Comparison of ENCODE assay signal across 16 cellular contexts in genomic region chr1:21833392-21833976, GRCh38. TPM values are rescaled to one million over a fixed set of nuclear protein-coding genes. Genes with fewer than 3 reads are reported as not detected.
DNase-seq lines count a peak whose midpoint lies in the region; FAIRE-seq and TF ChIP-seq lines count a peak whose summit lies in the region.
"Had no signal": no experiment of that assay in that cellular context is flagged by ENCODE, and none has a peak within 500 bp of the region (broad histone marks: within the 10 kb centered on the region; RNA-seq: fewer than 3 reads in every experiment).

No MANE protein-coding gene starts in this region.

- no peak overlapping the region for H3K4me3 Mint-ChIP-seq in HFFc6
- H3K4me3 Mint-ChIP-seq: B cell; CD4-positive, alpha-beta T cell had no signal

- H4K5ac ChIP-seq in H1 (ENCODE audit: insufficient read length, low read depth, low read length) = no peak overlapping the region

- DNase-seq in HFFc6 = no peak
- peak; percentile 80 for DNase-seq in RPMI8226
- DNase-seq in H1 (ENCODE audit: low read depth in 1 of 2, low spot score in 2 of 2) = no peak
- DNase-seq in trophoblast cell = no peak
- DNase-seq in NCI-H2029 treated with DMSO at 0.1 percent for 48 hours (lab: John Stamatoyannopoulos, UW) = no peak
- DNase-seq in hepatic stellate cell (ENCODE audit: low spot score) = no peak
- no peak for DNase-seq in activated gamma-delta T cell treated with Interleukin-2 at 50 U/mL for 16 hours
- DNase-seq: C1 segment of cervical spinal cord; Calu3; CD4-positive, alpha-beta T cell; DMS 273 treated with DMSO at 0.1 percent for 48 hours; H7 had no signal

- no peaks in the 10 kb centered on the region for H3K79me2 ChIP-seq in H1 (ENCODE audit: control insufficient read depth in 1 of 2, insufficient read depth in 2 of 2, low read length in 2 of 2)
- no peaks in the 10 kb centered on the region for H3K79me2 ChIP-seq in trophoblast cell (ENCODE audit: control insufficient read depth, insufficient read depth, low read length, poor library complexity)

- H3K27me3 ChIP-seq in H1 (replicated peaks in 1 of 4; ENCODE audit: control insufficient read depth in 3 of 4, extremely low read depth in 1 of 4, insufficient read depth in 3 of 4, low read length in 3 of 4) = no peaks in the 10 kb centered on the region
- H3K27me3 ChIP-seq in trophoblast cell (ENCODE audit: insufficient read depth, low read length) = no peaks in the 10 kb centered on the region

- H3K9ac ChIP-seq in H1 (replicated peaks in 1 of 4; ENCODE audit: extremely low read depth in 1 of 4, low read depth in 3 of 4, low read length in 3 of 4) (no peak overlapping the region), trophoblast cell (ENCODE audit: low read length) (no peak overlapping the region)

- 92% methylated on average over 11 of the region's 11 CpGs; no CpG with 5 or more reads in 1 of the 2 experiments for WGBS in H1 (ENCODE audit: extremely low coverage in 1 of 2, insufficient coverage in 1 of 2, insufficient read length in 1 of 2, insufficient replicate concordance in 2 of 2, low coverage in 1 of 2, low lambda C conversion rate in 2 of 2, missing lambda C conversion rate in 1 of 2), 2 experiments
- no CpG with 5 or more reads among the region's 11 CpGs for WGBS in trophoblast cell (ENCODE audit: extremely low coverage, insufficient coverage, insufficient read length)

- H2AFZ ChIP-seq in H1 (ENCODE audit: low read length) = no peak overlapping the region
- H2AFZ ChIP-seq in trophoblast cell (ENCODE audit: insufficient read depth, low read length, poor library complexity) = no peak overlapping the region

- H2BK20ac ChIP-seq in H1 (ENCODE audit: low read length) = no peak overlapping the region

- H4K20me1 ChIP-seq in H1 (replicated peaks in 1 of 2; ENCODE audit: control insufficient read depth in 1 of 2, insufficient read depth in 2 of 2, low read length in 2 of 2) = peaks cover 0 to 5% of the 10 kb centered on the region in 2 experiments

- no peak overlapping the region for H3K4ac ChIP-seq in H1 (replicated peaks; ENCODE audit: insufficient read length, low read depth, low read length)
- no peak overlapping the region for H3K4ac ChIP-seq in trophoblast cell (ENCODE audit: low read depth, low read length)

- H3K4me2 ChIP-seq in H1 (ENCODE audit: insufficient read depth in 1 of 2, low read depth in 2 of 2, low read length in 2 of 2) (no peak overlapping the region), trophoblast cell (ENCODE audit: low read length) (no peak overlapping the region)

- H3K4me1 Mint-ChIP-seq in HFFc6 (ENCODE audit: low read depth) = no peaks in the 10 kb centered on the region
- H3K4me1 Mint-ChIP-seq: B cell had no signal

- no peak for FAIRE-seq in H1 (lab: Jason Lieb, UNC)
- FAIRE-seq: A204.1 had no signal

- H3K4me3 ChIP-seq in H1 (ENCODE audit: extremely low read depth in 1 of 4, insufficient read depth in 2 of 4, low read depth in 3 of 4, low read length in 4 of 4) = no peak overlapping the region
- H3K4me3 ChIP-seq in trophoblast cell (ENCODE audit: low read depth, low read length) = peak overlapping the region; percentile 16

- H3K23me2 ChIP-seq in H1 (ENCODE audit: low read depth, low read length) = no peaks in the 10 kb centered on the region

- H3K4me1 ChIP-seq in H1 (replicated peaks in 1 of 4; ENCODE audit: control insufficient read depth in 3 of 4, insufficient read depth in 4 of 4, low read length in 3 of 4) (no peaks in the 10 kb centered on the region), trophoblast cell (ENCODE audit: control insufficient read depth in 1 of 2, insufficient read depth in 2 of 2, low read length in 2 of 2) (no peaks in the 10 kb centered on the region)

- H3K27ac ChIP-seq in H1 (ENCODE audit: low read depth, low read length) (0 out of 2 replicates have a peak overlapping the region, but pooled peaks have one; percentile 33), trophoblast cell (ENCODE audit: low read depth, low read length) (no peak overlapping the region)

- peak overlapping the region; percentile 6; the same call in 1 of the 2 replicates for H3K27ac Mint-ChIP-seq in HFFc6
- H3K27ac Mint-ChIP-seq: B cell; CD4-positive, alpha-beta T cell had no signal

- no peak overlapping the region for H2BK12ac ChIP-seq in H1 (ENCODE audit: low read depth, low read length)
- H2BK12ac ChIP-seq in trophoblast cell (ENCODE audit: low read length) = no peak overlapping the region

- H4K91ac ChIP-seq in H1 (replicated peaks; ENCODE audit: insufficient read length, low read length) (no peak overlapping the region), trophoblast cell (ENCODE audit: low read depth, low read length) (no peak overlapping the region)

- no peak overlapping the region for H3K56ac ChIP-seq in H1 (replicated peaks; ENCODE audit: insufficient read length, low read depth, low read length)

- H3K9me3 ChIP-seq in H1 (ENCODE audit: insufficient read depth in 2 of 2, low read depth in 1 of 2, low read length in 1 of 2) (peaks cover 7 to 8% of the 10 kb centered on the region in 2 experiments; a peak in 3 of 4 replicates), trophoblast cell (ENCODE audit: insufficient read depth, low read depth, low read length) (peaks cover 23% of the 10 kb centered on the region)

- H3K14ac ChIP-seq in H1 (ENCODE audit: insufficient read length) = no peak overlapping the region
- H3K14ac ChIP-seq in trophoblast cell (ENCODE audit: low read length) = no peak overlapping the region

- TF ChIP-seq RAD21 in H1 (IDR thresholded peaks at IDR 0.05 in 1 of 2, conservative IDR thresholded peaks at IDR 0.05 in 1 of 2; ENCODE audit: low read depth in 2 of 2, low read length in 2 of 2) = no peak

- H3K79me1 ChIP-seq in H1 (ENCODE audit: low read depth, low read length) (no peaks in the 10 kb centered on the region), trophoblast cell (ENCODE audit: low read length) (no peaks in the 10 kb centered on the region)

- H3K36me3 Mint-ChIP-seq in HFFc6 (ENCODE audit: low read depth) = peaks cover 36% of the 10 kb centered on the region

- H2BK5ac ChIP-seq in H1 (ENCODE audit: low read depth, low read length) = no peak overlapping the region
- no peak overlapping the region for H2BK5ac ChIP-seq in trophoblast cell (ENCODE audit: low read depth, low read length, poor library complexity)

- TF ChIP-seq CTCF in HFFc6 (IDR thresholded peaks at IDR 0.05) (no peak), H1 (IDR thresholded peaks at IDR 0.05; ENCODE audit: control extremely low read depth in 1 of 3, insufficient read depth in 1 of 3, low read depth in 1 of 3, low read length in 3 of 3) (no peak)

- H4K8ac ChIP-seq in H1 (ENCODE audit: extremely low read depth, insufficient read depth, low read length) = no peak overlapping the region
- no peak overlapping the region for H4K8ac ChIP-seq in trophoblast cell (ENCODE audit: low read depth, low read length)

- TF ChIP-seq POLR2A in H1 (IDR thresholded peaks at IDR 0.05; ENCODE audit: control extremely low read depth in 1 of 2, low read depth in 2 of 2, low read length in 2 of 2) = no peak

- H2BK120ac ChIP-seq in H1 (replicated peaks; ENCODE audit: low read depth, low read length) (no peak overlapping the region), trophoblast cell (ENCODE audit: insufficient read depth, low read length, poor library complexity) (no peak overlapping the region)

- POLR2A ChIA-PET in H1 (lab: Charles Lee; ENCODE audit: partially characterized antibody) = no interaction called here

- CTCF ChIA-PET in H1 (lab: Charles Lee; ENCODE audit: partially characterized antibody) = no interaction called here

- H3K27me3 Mint-ChIP-seq in HFFc6 (ENCODE audit: insufficient read depth) = peaks cover 15% of the 10 kb centered on the region
- H3K27me3 Mint-ChIP-seq: B cell; CD4-positive, alpha-beta T cell had no signal

- H3K23ac ChIP-seq in H1 (ENCODE audit: insufficient read length) = no peak overlapping the region
- no peak overlapping the region for H3K23ac ChIP-seq in trophoblast cell (ENCODE audit: low read length)

- H4K12ac ChIP-seq in trophoblast cell (ENCODE audit: low read depth, low read length) = no peak overlapping the region

- H3K36me3 ChIP-seq in H1 (ENCODE audit: control insufficient read depth in 2 of 4, insufficient read depth in 4 of 4, low read length in 3 of 4) (peaks cover 22 to 67% (median 60%) of the 10 kb centered on the region in 4 experiments), trophoblast cell (ENCODE audit: control insufficient read depth in 1 of 2, insufficient read depth in 2 of 2, low read length in 2 of 2) (peaks cover 92 to 93% of the 10 kb centered on the region in 2 experiments)

- H3K18ac ChIP-seq in H1 (ENCODE audit: extremely low read depth, low read length) (no peak overlapping the region), trophoblast cell (ENCODE audit: low read length) (no peak overlapping the region)

- no peak for TF ChIP-seq EP300 in H1 (IDR thresholded peaks at IDR 0.05; ENCODE audit: borderline replicate concordance in 1 of 2, low read depth in 2 of 2, low read length in 2 of 2)

- H3K9me3 Mint-ChIP-seq in HFFc6 = peaks cover 6% of the 10 kb centered on the region

- H2AK5ac ChIP-seq in H1 (ENCODE audit: low read depth, low read length) (no peak overlapping the region), trophoblast cell (ENCODE audit: low read length) (no peak overlapping the region)

- H2BK15ac ChIP-seq in H1 (ENCODE audit: low read length) = no peak overlapping the region

RNA-seq across cellular contexts. Expression of gene LDLRAD2, which starts 21.4 kb away (rescaled TPM):
- total RNA-seq in HFFc6 (2021; fragmentation: NEBNext Ultra II Directional; extraction: Animal tissue kit (Norgen Biotek cat#: 25700)) = under 1 TPM in 1 of 6 experiments, not detected in 5; 0.14 TPM
- 0.74 and 0.94 TPM in 2 replicates for total RNA-seq in H1 (2021; fragmentation: NEBNext Ultra II Directional; extraction: Animal tissue kit (Norgen Biotek cat#: 25700))
- 0.48 and 1.0 TPM in 2 replicates for polyA plus RNA-seq in H1 (2011; rRNA removed)
- polyA plus RNA-seq in H1 (2011; cell fraction: cytosol; rRNA removed) = 0.62 TPM
- 3.5 TPM for polyA plus RNA-seq in H1 (2011; cell fraction: nucleus; rRNA removed)
- polyA plus RNA-seq in H1 (2012, experiment 1 of 2) = 4.6 to 16.0 TPM (median 12.2 TPM) in 4 replicates
- 2.3 TPM for polyA plus RNA-seq in H1 (2012, experiment 2 of 2)
- polyA plus RNA-seq in H1 (2013, experiment 1 of 2) = 1.1 TPM
- polyA plus RNA-seq in H1 (2013, experiment 2 of 2) = 0.92 TPM
- polyA minus RNA-seq in H1 (2011; rRNA and poly(A)+ RNA removed) = 0.24 and 0.76 TPM in 2 replicates
- 1.1 TPM for polyA minus RNA-seq in H1 (2011; cell fraction: cytosol; rRNA and poly(A)+ RNA removed)
- polyA minus RNA-seq in H1 (2011; cell fraction: nucleus; rRNA and poly(A)+ RNA removed) = 1.7 TPM
- 0.08 and 0.10 TPM in 2 replicates for polyA plus RNA-seq in trophoblast cell (2013)
- total RNA-seq: Calu3; CD4-positive, alpha-beta T cell; Daoy; HT1080 had no signal

RNA-seq across cellular contexts. Expression of gene USP48, which starts 50.5 kb away (rescaled TPM):
- total RNA-seq in HFFc6 (2021; fragmentation: NEBNext Ultra II Directional; extraction: Animal tissue kit (Norgen Biotek cat#: 25700)) = 10 to 100 TPM; 45.0 to 54.2 (median 51.1) TPM
- total RNA-seq in H1 (2021; fragmentation: NEBNext Ultra II Directional; extraction: Animal tissue kit (Norgen Biotek cat#: 25700)) = 81.5 and 83.5 TPM in 2 replicates
- polyA plus RNA-seq in H1 (2011; rRNA removed) = 10.1 and 12.8 TPM in 2 replicates
- polyA plus RNA-seq in H1 (2011; cell fraction: cytosol; rRNA removed) = 28.3 TPM
- polyA plus RNA-seq in H1 (2011; cell fraction: nucleus; rRNA removed) = 15.4 TPM
- polyA plus RNA-seq in H1 (2012, experiment 1 of 2) = 38.7 to 60.9 TPM (median 40.0 TPM) in 4 replicates
- polyA plus RNA-seq in H1 (2012, experiment 2 of 2) = 2.6 TPM
- polyA plus RNA-seq in H1 (2013, experiment 1 of 2) = 39.9 TPM
- polyA plus RNA-seq in H1 (2013, experiment 2 of 2) = 39.8 TPM
- polyA minus RNA-seq in H1 (2011; rRNA and poly(A)+ RNA removed) = 32.3 and 38.6 TPM in 2 replicates
- 26.3 TPM for polyA minus RNA-seq in H1 (2011; cell fraction: cytosol; rRNA and poly(A)+ RNA removed)
- 52.6 TPM for polyA minus RNA-seq in H1 (2011; cell fraction: nucleus; rRNA and poly(A)+ RNA removed)
- 37.7 and 38.4 TPM in 2 replicates for polyA plus RNA-seq in trophoblast cell (2013)
